21 cellular contexts compared by ENCODE assay signal in the genomic region with DNA sequence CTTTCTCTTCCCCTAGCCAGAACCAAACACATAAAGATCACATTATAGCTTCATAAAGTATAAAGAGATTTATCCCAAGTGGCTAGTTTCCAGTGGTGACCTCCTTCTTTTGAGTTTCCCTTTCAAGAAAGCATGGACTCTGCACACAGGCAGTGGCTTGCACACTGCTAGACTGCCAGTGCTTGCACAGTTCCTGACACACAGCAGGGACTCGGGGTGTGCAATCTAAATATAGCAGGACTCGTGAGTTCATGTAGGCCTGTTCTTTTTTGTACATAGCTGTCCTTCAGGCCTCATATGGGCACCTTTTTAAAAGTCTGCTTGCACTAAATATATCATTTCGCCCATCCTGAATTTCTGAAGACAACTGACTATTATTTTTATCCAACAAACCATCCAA.
"Had no signal": no experiment of that assay in that cellular context is flagged by ENCODE, and none has a peak within 500 bp of the region (broad histone marks: within the 10 kb centered on the region; RNA-seq: fewer than 3 reads in every experiment).

No MANE protein-coding gene starts in this region.

- H3K4me3 Mint-ChIP-seq: activated T-cell treated with anti-CD3 and anti-CD28 coated beads, Interleukin-2, amount 50 U/mL, for 72 hours; natural killer cell; T-helper 1 cell treated with Interleukin-12 subunit alpha and Interleukin-12 subunit beta and Interleukin-4 antibody, amounts not matched to agents 30 μg/mL and 1 μg/mL, for 36 hours had no signal

- H3K4me3 ChIP-seq: ascending aorta, breast epithelium, transverse colon, uterus had no signal

- H3K27me3 ChIP-seq: ascending aorta, breast epithelium, neutrophil, transverse colon, uterus had no signal

- ATAC-seq: activated CD4-positive, CD25-positive, alpha-beta regulatory T cell treated with anti-CD3 and anti-CD28 coated beads, Interleukin-2, amount 50 U/mL, for 24 hours; activated T-cell treated with anti-CD3 and anti-CD28 coated beads, Interleukin-2, amount 50 U/mL, for 72 hours; natural killer cell had no signal

- H3K9me3 ChIP-seq: ascending aorta, neutrophil, transverse colon, uterus had no signal

- H3K79me2 ChIP-seq: parathyroid adenoma had no signal

- H2AFZ ChIP-seq: parathyroid adenoma had no signal

- H3K4me1 Mint-ChIP-seq: natural killer cell had no signal

- H3K4me1 ChIP-seq: ascending aorta, breast epithelium, parathyroid adenoma, uterus had no signal

- H3K9ac ChIP-seq: parathyroid adenoma had no signal

- H3K27ac ChIP-seq: ascending aorta, neutrophil, parathyroid adenoma, uterus had no signal

- DNase-seq: activated CD8-positive, alpha-beta memory T cell treated with anti-CD3 and anti-CD28 coated beads for 24 hours; activated CD8-positive, alpha-beta memory T cell treated with anti-CD3 and anti-CD28 coated beads, Interleukin-2, amount 50 U/mL, for 48 hours; activated effector memory CD4-positive, alpha-beta T cell treated with anti-CD3 and anti-CD28 coated beads, Interleukin-2, amount 50 U/mL, for 16 hours; activated naive CD4-positive, alpha-beta T cell treated with anti-CD3 and anti-CD28 coated beads, Interleukin-2, amount 50 U/mL, for 16 hours; activated T-cell treated with anti-CD3 and anti-CD28 coated beads, Interleukin-2, amount 50 U/mL, for 72 hours; kidney; mesendoderm; natural killer cell; stimulated activated CD8-positive, alpha-beta memory T cell treated with anti-CD3 and anti-CD28 coated beads, Interleukin-4, amount 100 ng/mL, for 48 hours; stimulated activated naive CD4-positive, alpha-beta T cell treated with Interleukin-2 at 50 U/mL for 16 hours; transverse colon had no signal

- H3K36me3 Mint-ChIP-seq: natural killer cell had no signal

- FAIRE-seq: colon, endometrium, frontal cortex, kidney had no signal

- H3K36me3 ChIP-seq: ascending aorta, breast epithelium, neutrophil, transverse colon, uterus had no signal

- H3K27ac Mint-ChIP-seq: activated T-cell treated with anti-CD3 and anti-CD28 coated beads, Interleukin-2, amount 50 U/mL, for 72 hours; natural killer cell; T-helper 1 cell treated with Interleukin-12 subunit alpha and Interleukin-12 subunit beta and Interleukin-4 antibody, amounts not matched to agents 30 μg/mL and 1 μg/mL, for 36 hours had no signal
